1 cellular context compared by ENCODE assay signal in genomic region chr2:225041210-225041870, GRCh38.
A peak's percentile ranks its signal among the peaks of the same experiment; 100 is the strongest.
TF ChIP-seq lines count a peak whose summit lies in the region.

No MANE protein-coding gene starts in this region.

TF ChIP-seq in H1, 55 proteins besides CTCF, POLR2A, EP300 and RAD21 (continued from another document):
- TF ChIP-seq CHD7 (IDR thresholded peaks at IDR 0.05; ENCODE audit: insufficient replicate concordance, low read length) = no peak
- no peak for TF ChIP-seq HDAC2 (IDR thresholded peaks at IDR 0.05; ENCODE audit: borderline replicate concordance in 1 of 2, low read depth in 2 of 2, low read length in 2 of 2)
- no peak for TF ChIP-seq ASH2L (IDR thresholded peaks at IDR 0.05; ENCODE audit: low read length)
- no peak for TF ChIP-seq YY1 (IDR thresholded peaks at IDR 0.05; ENCODE audit: low read depth, low read length)
- TF ChIP-seq EGR1 (IDR thresholded peaks at IDR 0.05; ENCODE audit: borderline replicate concordance, low read depth, low read length) = no peak
- TF ChIP-seq SUZ12 (IDR thresholded peaks at IDR 0.05; ENCODE audit: low read length) = peak; percentile 73; the same call in 1 of the 2 replicates
- TF ChIP-seq TCF12 (IDR thresholded peaks at IDR 0.05; ENCODE audit: low read depth, low read length) = no peak
- TF ChIP-seq SAP30 (IDR thresholded peaks at IDR 0.05; ENCODE audit: insufficient read depth, insufficient replicate concordance, low read length) = no peak
- no peak for TF ChIP-seq ATF3 (IDR thresholded peaks at IDR 0.05; ENCODE audit: insufficient read depth, low read depth, low read length)
- TF ChIP-seq EZH2 (IDR thresholded peaks at IDR 0.05; ENCODE audit: low read depth, low read length, severe bottlenecking) = peak; percentile 62
- no peak for TF ChIP-seq ZNF274 (IDR thresholded peaks at IDR 0.05; ENCODE audit: borderline replicate concordance, extremely low read depth, low read length)
